ENCODE assay signal across 8 cellular contexts in genomic region chr7:148932-149855, GRCh38. TPM values are rescaled to one million over a fixed set of nuclear protein-coding genes. Genes with fewer than 3 reads are reported as not detected.
DNase-seq lines count a peak whose midpoint lies in the region; ATAC-seq and TF ChIP-seq lines count a peak whose summit lies in the region.

No MANE protein-coding gene starts in this region.

- intact Hi-C loops in breast epithelium (cut with DNase I; ENCODE audit: low total_unique reads): no loop called here

- peak overlapping the region; percentile 65 to 84 (median 71) for H3K9ac ChIP-seq in skeletal muscle tissue (ENCODE audit: low read depth in 1 of 3, low read length in 3 of 3)

- H3K4me1 ChIP-seq in ACC112 (ENCODE audit: control insufficient read depth, insufficient read depth, low read length, unreplicated experiment) (peaks cover 8% of the 10 kb centered on the region), breast epithelium (no peaks in the 10 kb centered on the region), skeletal muscle tissue (ENCODE audit: control insufficient read depth in 3 of 3, insufficient read depth in 3 of 3, low read length in 3 of 3) (peaks cover 9 to 17% (median 16%) of the 10 kb centered on the region in 3 donors)

- no peaks in the 10 kb centered on the region for H3K79me2 ChIP-seq in ACC112 (ENCODE audit: control insufficient read depth, insufficient read depth, low read length, unreplicated experiment)

- peak overlapping the region; percentile 94 for H2AFZ ChIP-seq in ACC112 (ENCODE audit: low read length, unreplicated experiment)

- peak; percentile 99 for DNase-seq in NCI-H2171 (lab: John Stamatoyannopoulos, UW)
- DNase-seq in breast epithelium (ENCODE audit: low spot score in 2 of 2): peak; percentile 97 to 99

- H3K9me3 ChIP-seq in breast epithelium (no peaks in the 10 kb centered on the region), iPS-18c (ENCODE audit: control insufficient read depth, insufficient read depth, low read length) (no peaks in the 10 kb centered on the region), skeletal muscle tissue (ENCODE audit: control insufficient read depth in 3 of 3, low read length in 3 of 3) (no peaks in the 10 kb centered on the region)

- TF ChIP-seq POLR2A in breast epithelium (IDR thresholded peaks at IDR 0.05): peak; percentile 73

- H3K36me3 ChIP-seq in ACC112 (ENCODE audit: insufficient read depth, low read length) (peaks cover 7% of the 10 kb centered on the region; the same call in 1 of the 2 replicates), breast epithelium (no peaks in the 10 kb centered on the region), skeletal muscle tissue (ENCODE audit: control insufficient read depth in 3 of 3, insufficient read depth in 3 of 3, low read length in 3 of 3) (peaks cover 0 to 7% (median 5%) of the 10 kb centered on the region in 3 donors)

- ATAC-seq in GM18868 (IDR thresholded peaks at IDR 0.05; ENCODE audit: unreplicated experiment) (peak; percentile 97), HG03103 (IDR thresholded peaks at IDR 0.05; ENCODE audit: low read depth, unreplicated experiment) (peak; percentile 97)

- H3K27me3 ChIP-seq in ACC112 (ENCODE audit: insufficient read depth, low read length) (no peaks in the 10 kb centered on the region), breast epithelium (no peaks in the 10 kb centered on the region), skeletal muscle tissue (ENCODE audit: control insufficient read depth in 3 of 3, insufficient read depth in 3 of 3, low read length in 3 of 3) (no peaks in the 10 kb centered on the region)

- H3K27ac ChIP-seq in ACC112 (ENCODE audit: low read depth, low read length): peak overlapping the region; percentile 83
- H3K27ac ChIP-seq in VCaP: peak overlapping the region; percentile 93
- peak overlapping the region; percentile 96 for H3K27ac ChIP-seq in breast epithelium
- peak overlapping the region; percentile 93 for H3K27ac ChIP-seq in skeletal muscle tissue (ENCODE audit: low read depth, low read length)

- peak overlapping the region; percentile 86 for H3K4me3 ChIP-seq in ACC112 (ENCODE audit: low read depth, low read length)
- peak overlapping the region; percentile 47 to 73 (median 60) for H3K4me3 ChIP-seq in breast epithelium
- peak overlapping the region; percentile 58 for H3K4me3 ChIP-seq in iPS-18c (ENCODE audit: insufficient read depth, low read depth, low read length)
- peak overlapping the region; percentile 68 to 72 (median 69) for H3K4me3 ChIP-seq in skeletal muscle tissue (ENCODE audit: low read length in 3 of 3)

- TF ChIP-seq CTCF in VCaP (conservative IDR thresholded peaks at IDR 0.05) (no peak), breast epithelium (IDR thresholded peaks at IDR 0.05) (peak in 1 of 3 donors; percentile 13)

RNA-seq across cellular contexts. Expression of gene FAM20C, which starts 43.2 kb away (rescaled TPM):
- total RNA-seq in breast epithelium: 10 to 100 TPM; 30.7 to 73.7 (median 71.0) TPM
- 14.6 TPM for total RNA-seq in skeletal muscle tissue

Comparison
In these comparisons a context has a peak if more than half of its experiments do, and no peak if none do; other contexts are left out.
1. Peak in every context shown above with its lines: DNase-seq, ATAC-seq, H3K4me3 ChIP-seq and H3K27ac ChIP-seq.